Comparison of ENCODE assay signal across 10 cellular contexts in the genomic region with DNA sequence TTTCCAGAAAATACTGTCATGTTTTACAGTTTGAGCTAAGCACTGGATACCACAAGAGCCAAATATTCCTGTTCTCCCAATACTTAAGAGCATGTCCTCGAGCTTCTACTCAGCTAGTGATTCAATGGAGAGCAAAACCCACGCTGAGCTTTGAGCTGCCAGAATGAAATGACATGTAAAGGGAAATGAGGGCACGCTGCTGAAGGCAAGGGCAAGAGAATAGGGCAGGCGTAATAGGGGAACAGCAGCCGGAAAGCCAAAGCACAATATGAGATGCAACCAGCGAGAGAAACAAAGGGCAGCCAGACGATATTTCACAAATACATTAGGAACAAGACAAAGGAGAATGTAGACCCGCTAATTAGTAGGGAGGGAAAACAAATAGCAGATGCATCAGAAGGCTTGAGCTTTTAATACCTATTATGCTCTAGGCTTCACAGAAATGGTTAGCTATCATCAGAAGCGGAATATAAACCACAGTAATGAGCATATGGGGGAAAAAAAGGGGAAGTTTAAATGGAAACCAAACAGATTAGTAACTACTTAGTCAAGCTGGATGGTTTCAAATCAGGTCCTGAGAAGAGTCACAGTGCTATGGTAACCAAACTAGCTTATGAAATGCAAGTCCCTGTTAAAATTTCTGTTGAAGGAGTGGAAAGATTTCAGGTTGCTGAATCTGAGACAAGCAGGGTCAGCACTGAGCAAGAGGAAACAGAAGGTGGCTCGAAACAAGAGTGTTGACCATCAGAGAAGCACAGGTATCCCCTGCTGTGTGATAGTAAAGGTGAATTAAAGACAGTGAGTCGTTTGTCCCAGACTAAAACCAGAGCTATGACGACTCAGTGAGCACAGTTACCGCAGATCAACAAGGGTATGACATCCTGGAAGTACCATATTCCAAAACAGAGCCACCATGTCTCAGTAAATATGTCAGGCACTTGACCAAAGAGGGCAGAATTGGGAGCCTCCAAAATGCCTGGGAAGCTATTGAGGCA.
DNase-seq lines count a peak whose midpoint lies in the region; ATAC-seq lines count a peak whose summit lies in the region.
"Had no signal": no experiment of that assay in that cellular context is flagged by ENCODE, and none has a peak within 500 bp of the region (broad histone marks: within the 10 kb centered on the region; RNA-seq: fewer than 3 reads in every experiment).

No MANE protein-coding gene starts in this region.

- no peaks in the 10 kb centered on the region for H3K36me3 ChIP-seq in mesenchymal stem cell (ENCODE audit: control insufficient read depth in 1 of 2, insufficient read depth in 2 of 2, low read depth in 1 of 2, low read length in 2 of 2)

- no peak overlapping the region for H2BK15ac ChIP-seq in mesenchymal stem cell (ENCODE audit: low read depth, poor library complexity, severe bottlenecking)

- peak; percentile 43 for DNase-seq in activated naive CD4-positive, alpha-beta T cell treated with anti-CD3 and anti-CD28 coated beads for 36 hours
- DNase-seq in activated naive CD4-positive, alpha-beta T cell (lab: John Stamatoyannopoulos, UW), result no peak
- DNase-seq in NCI-H146 (lab: John Stamatoyannopoulos, UW) (peak; percentile 83), AML-193 (lab: John Stamatoyannopoulos, UW) (no peak), T-helper 1 cell (no peak), mesenchymal stem cell (no peak)
- no peak for DNase-seq in stimulated activated naive CD8-positive, alpha-beta T cell treated with anti-CD3 and anti-CD28 coated beads, Interleukin-15, Interleukin-2, amounts not matched to agents 100 U/mL and 50 U/mL, for 24 hours
- DNase-seq: activated naive CD4-positive, alpha-beta T cell treated with anti-CD3 and anti-CD28 coated beads, Interleukin-2, amount 50 U/mL, for 16 hours; foreskin keratinocyte had no signal

- no peak overlapping the region for H3K23ac ChIP-seq in mesenchymal stem cell (ENCODE audit: low read length in 2 of 2)

- no peak overlapping the region for H3K4me3 Mint-ChIP-seq in activated naive CD4-positive, alpha-beta T cell treated with anti-CD3 and anti-CD28 coated beads for 36 hours

- H3K4me1 ChIP-seq in mesenchymal stem cell (ENCODE audit: control insufficient read depth, insufficient read depth, low read depth, low read length), result no peaks in the 10 kb centered on the region

- H3K27me3 ChIP-seq in mesenchymal stem cell (ENCODE audit: control insufficient read depth in 1 of 2, insufficient read depth in 1 of 2, low read length in 2 of 2), result no peaks in the 10 kb centered on the region
- H3K27me3 ChIP-seq: foreskin keratinocyte had no signal

- peak overlapping the region in 1 of 2 experiments; percentile 34 for H3K18ac ChIP-seq in mesenchymal stem cell (ENCODE audit: low read depth in 1 of 2, low read length in 2 of 2)

- no peak overlapping the region for H2AFZ ChIP-seq in mesenchymal stem cell (ENCODE audit: low read depth, low read length)

- peak overlapping the region in 1 of 2 experiments; percentile 4 for H3K4ac ChIP-seq in mesenchymal stem cell (ENCODE audit: low read depth in 1 of 2, low read length in 2 of 2)

- no peaks in the 10 kb centered on the region for H3K9me3 ChIP-seq in mesenchymal stem cell (ENCODE audit: control insufficient read depth, low read length)

- no peak overlapping the region for H3K4me2 ChIP-seq in mesenchymal stem cell (ENCODE audit: low read length, poor library complexity, severe bottlenecking)

- H3K4me1 Mint-ChIP-seq in activated naive CD4-positive, alpha-beta T cell treated with anti-CD3 and anti-CD28 coated beads for 36 hours (ENCODE audit: low read depth), result peaks cover 13% of the 10 kb centered on the region

- H3K79me1 ChIP-seq in mesenchymal stem cell (replicated peaks; ENCODE audit: low read length, poor library complexity, severe bottlenecking), result no peaks in the 10 kb centered on the region

- H2BK12ac ChIP-seq in mesenchymal stem cell (ENCODE audit: low read length in 2 of 2), result peak overlapping the region in 1 of 2 experiments; percentile 63

- H2AK5ac ChIP-seq in mesenchymal stem cell (ENCODE audit: low read length, severe bottlenecking), result no peak overlapping the region

- no peak overlapping the region for H2BK120ac ChIP-seq in mesenchymal stem cell (ENCODE audit: low read depth, low read length)

- H3K27me3 Mint-ChIP-seq in activated naive CD4-positive, alpha-beta T cell treated with anti-CD3 and anti-CD28 coated beads for 36 hours (ENCODE audit: low read depth), result peaks cover 27% of the 10 kb centered on the region

- no peak overlapping the region for H3K27ac ChIP-seq in mesenchymal stem cell (ENCODE audit: low read length, poor library complexity, severe bottlenecking)
- H3K27ac ChIP-seq: foreskin keratinocyte had no signal

- peak overlapping the region; percentile 76 for H3K27ac Mint-ChIP-seq in activated naive CD4-positive, alpha-beta T cell treated with anti-CD3 and anti-CD28 coated beads for 36 hours

- no peaks in the 10 kb centered on the region for H3K9me3 Mint-ChIP-seq in activated naive CD4-positive, alpha-beta T cell treated with anti-CD3 and anti-CD28 coated beads for 36 hours

- no peak overlapping the region for H3K9ac ChIP-seq in mesenchymal stem cell (ENCODE audit: low read length)

- CTCF ChIA-PET in activated naive CD4-positive, alpha-beta T cell treated with anti-CD3 and anti-CD28 coated beads for 36 hours (lab: Charles Lee), result interaction anchor here (0.9 kb wide), 1 partner anchor 156 kb away, joined by 3 read pairs; no protein-coding TSS in a partner anchor

- ATAC-seq in HG02870 (IDR thresholded peaks at IDR 0.05; ENCODE audit: unreplicated experiment), result peak; percentile 96
- ATAC-seq in stimulated activated naive CD8-positive, alpha-beta T cell treated with anti-CD3 and anti-CD28 coated beads, Interleukin-15, Interleukin-2, amounts not matched to agents 100 U/mL and 50 U/mL, for 24 hours, result peak; percentile 84
- ATAC-seq: foreskin keratinocyte had no signal

- 87% methylated on average over 13 of the region's 13 CpGs for WGBS in mesenchymal stem cell

- no peak overlapping the region for H3K14ac ChIP-seq in mesenchymal stem cell (ENCODE audit: low read length in 2 of 2)

- intact Hi-C loops in activated naive CD4-positive, alpha-beta T cell treated with anti-CD3 and anti-CD28 coated beads for 36 hours (cut with micrococcal nuclease), result loop anchor here (1.0 to 2.0 kb wide), 4 partner anchors 20 to 156 kb away; no protein-coding TSS in a partner anchor

- H2BK5ac ChIP-seq in mesenchymal stem cell (ENCODE audit: low read depth, low read length, poor library complexity, severe bottlenecking), result no peak overlapping the region

- H4K91ac ChIP-seq in mesenchymal stem cell (ENCODE audit: low read length), result no peak overlapping the region

- no peak overlapping the region for H4K8ac ChIP-seq in mesenchymal stem cell (ENCODE audit: low read length)

- no peak overlapping the region for H3K4me3 ChIP-seq in mesenchymal stem cell (ENCODE audit: insufficient read depth in 1 of 2, low read depth in 1 of 2, low read length in 2 of 2)

- H3K36me3 Mint-ChIP-seq in activated naive CD4-positive, alpha-beta T cell treated with anti-CD3 and anti-CD28 coated beads for 36 hours (ENCODE audit: low read depth), result no peaks in the 10 kb centered on the region

Comparison
In these comparisons a context has a peak if more than half of its experiments do, and no peak if none do; other contexts are left out.
1. DNase-seq: peak in activated naive CD4-positive, alpha-beta T cell treated with anti-CD3 and anti-CD28 coated beads for 36 hours (single experiment) and NCI-H146 (single experiment); none in activated naive CD4-positive, alpha-beta T cell (0 of 4), stimulated activated naive CD8-positive, alpha-beta T cell treated with anti-CD3 and anti-CD28 coated beads, Interleukin-15, Interleukin-2, amounts not matched to agents 100 U/mL and 50 U/mL, for 24 hours (single experiment), AML-193 (0 of 2), T-helper 1 cell (0 of 5) and mesenchymal stem cell (single experiment).